7 cellular contexts compared by ENCODE assay signal in the genomic region with DNA sequence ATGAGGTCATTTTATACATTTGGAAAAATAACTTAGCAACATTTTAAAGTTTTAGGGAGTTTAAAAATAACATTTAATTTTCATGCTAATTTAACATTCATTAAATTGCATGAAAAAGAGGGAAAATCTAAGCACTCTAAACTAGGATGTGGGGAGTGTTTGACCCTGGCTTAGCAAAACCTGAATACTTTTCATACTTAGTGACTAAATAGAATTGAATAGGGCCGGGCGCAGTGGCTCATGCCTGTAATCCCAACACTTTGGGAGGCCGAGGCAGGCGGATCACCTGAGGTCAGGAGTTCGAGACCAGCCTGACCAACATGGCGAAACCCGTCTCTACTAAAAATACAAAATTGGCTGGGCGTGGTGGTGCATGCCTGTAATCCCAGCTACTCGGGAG. TPM values are rescaled to one million over a fixed set of nuclear protein-coding genes. Genes with fewer than 3 reads are reported as not detected.
A peak's percentile ranks its signal among the peaks of the same experiment; 100 is the strongest.
DNase-seq lines count a peak whose midpoint lies in the region; ATAC-seq and TF ChIP-seq lines count a peak whose summit lies in the region.
"Not testable (repeated sequence)": the region's sequence is repeated elsewhere in the genome, so short reads cannot be mapped to it uniquely, and the experiment has no call there.

No MANE protein-coding gene starts in this region.

- H3K4me1 ChIP-seq in CD8-positive, alpha-beta memory T cell (ENCODE audit: insufficient read depth, low read length): peaks cover 18% of the 10 kb centered on the region
- H3K4me1 ChIP-seq in OCI-LY7 (ENCODE audit: insufficient read depth, low read length, poor library complexity, severe bottlenecking): peaks cover 35% of the 10 kb centered on the region

- peak overlapping the region; percentile 72 for H3K4me2 ChIP-seq in OCI-LY7 (ENCODE audit: low read length)

- H3K36me3 ChIP-seq in CD8-positive, alpha-beta memory T cell (ENCODE audit: insufficient read depth, low read length); OCI-LY7 (ENCODE audit: insufficient read depth, low read length): not testable (repeated sequence)

- not testable (repeated sequence) for H3K27ac ChIP-seq in CD8-positive, alpha-beta memory T cell (ENCODE audit: low read depth, low read length); OCI-LY7 (ENCODE audit: low read depth, low read length, poor library complexity, severe bottlenecking)

- in situ Hi-C loops in astrocyte of the spinal cord (cut with HindIII; ENCODE audit: low sequenced_read_pairs): not testable (repeated sequence)

- H3K27ac Mint-ChIP-seq in CD8-positive, alpha-beta memory T cell; neural crest cell (ENCODE audit: unreplicated experiment); stimulated activated effector memory CD8-positive, alpha-beta T cell treated with anti-CD3 and anti-CD28 coated beads, Interleukin-12 subunit alpha, Interleukin-12 subunit beta, amount 100 ng/mL, for 72 hours: not testable (repeated sequence)
- peak overlapping the region in 2 of 6 donors; percentile 96 to 99 for H3K27ac Mint-ChIP-seq in immature natural killer cell

- H3K4me3 ChIP-seq in CD8-positive, alpha-beta memory T cell (ENCODE audit: low read length); OCI-LY7 (ENCODE audit: low read depth, low read length, poor library complexity, severe bottlenecking): not testable (repeated sequence)
- peak overlapping the region; percentile 78 for H3K4me3 ChIP-seq in astrocyte of the spinal cord (ENCODE audit: low read depth, low read length)
- H3K4me3 ChIP-seq in epithelial cell of proximal tubule (ENCODE audit: low read depth, low read length): peak overlapping the region; percentile 58

- not testable (repeated sequence) for H3K9me2 ChIP-seq in OCI-LY7 (ENCODE audit: insufficient read depth, low read length)

- H3K4me1 Mint-ChIP-seq in CD8-positive, alpha-beta memory T cell: peaks cover 37 to 56% (median 54%) of the 10 kb centered on the region in 3 donors
- H3K4me1 Mint-ChIP-seq in immature natural killer cell: peaks cover 30 to 53% of the 10 kb centered on the region in 2 donors
- H3K4me1 Mint-ChIP-seq in neural crest cell: peaks cover 21% of the 10 kb centered on the region
- H3K4me1 Mint-ChIP-seq in stimulated activated effector memory CD8-positive, alpha-beta T cell treated with anti-CD3 and anti-CD28 coated beads, Interleukin-12 subunit alpha, Interleukin-12 subunit beta, amount 100 ng/mL, for 72 hours: peaks cover 25% of the 10 kb centered on the region

- peak overlapping the region; percentile 89; the same call in 1 of the 2 replicates for H2AFZ ChIP-seq in OCI-LY7 (ENCODE audit: low read length)

- not testable (repeated sequence) for H3K27me3 ChIP-seq in CD8-positive, alpha-beta memory T cell (ENCODE audit: insufficient read depth, low read length, poor library complexity, severe bottlenecking)

- not testable (repeated sequence) for DNase-seq in CD8-positive, alpha-beta memory T cell; OCI-LY7 (ENCODE audit: low spot score); astrocyte of the spinal cord (ENCODE audit: low read depth, low spot score); epithelial cell of proximal tubule (ENCODE audit: low read depth); immature natural killer cell; neural crest cell (ENCODE audit: low read depth, low spot score); stimulated activated effector memory CD8-positive, alpha-beta T cell treated with anti-CD3 and anti-CD28 coated beads, Interleukin-12 subunit alpha, Interleukin-12 subunit beta, amount 100 ng/mL, for 72 hours (ENCODE audit: low spot score in 2 of 2)

- CTCF ChIA-PET in CD8-positive, alpha-beta memory T cell (lab: Charles Lee); OCI-LY7 (lab: Charles Lee; ENCODE audit: unreplicated experiment): not testable (repeated sequence)

- not testable (repeated sequence) for ATAC-seq in stimulated activated effector memory CD8-positive, alpha-beta T cell treated with anti-CD3 and anti-CD28 coated beads, Interleukin-12 subunit alpha, Interleukin-12 subunit beta, amount 100 ng/mL, for 72 hours

- BruUV-seq in OCI-LY7 (replicated peaks; lab: Mats Ljungman, UMichigan): not testable (repeated sequence)

- not testable (repeated sequence) for TF ChIP-seq CTCF in OCI-LY7 (conservative IDR thresholded peaks at IDR 0.05; ENCODE audit: low read length); astrocyte of the spinal cord (IDR thresholded peaks at IDR 0.05; ENCODE audit: low read depth, low read length); epithelial cell of proximal tubule (conservative IDR thresholded peaks at IDR 0.05; ENCODE audit: low read depth, low read length); neural crest cell (conservative IDR thresholded peaks at IDR 0.05)

- not testable (repeated sequence) for H3K9me3 ChIP-seq in CD8-positive, alpha-beta memory T cell (ENCODE audit: low read length); OCI-LY7 (ENCODE audit: low read length)

- not testable (repeated sequence) for H3K79me2 ChIP-seq in OCI-LY7 (ENCODE audit: insufficient read depth, low read depth, low read length)

- H3K36me3 Mint-ChIP-seq in CD8-positive, alpha-beta memory T cell; immature natural killer cell; neural crest cell (ENCODE audit: low read depth); stimulated activated effector memory CD8-positive, alpha-beta T cell treated with anti-CD3 and anti-CD28 coated beads, Interleukin-12 subunit alpha, Interleukin-12 subunit beta, amount 100 ng/mL, for 72 hours: not testable (repeated sequence)

- POLR2A ChIA-PET in CD8-positive, alpha-beta memory T cell (lab: Charles Lee); OCI-LY7 (lab: Charles Lee): not testable (repeated sequence)

- H3K4me3 Mint-ChIP-seq in CD8-positive, alpha-beta memory T cell: peak overlapping the region in 6 of 7 donors; percentile 90 to 99 (median 98)
- H3K4me3 Mint-ChIP-seq in immature natural killer cell (peak overlapping the region in 4 of 5 donors; percentile 97 to 98 (median 98)), neural crest cell (peak overlapping the region; percentile 98)
- H3K4me3 Mint-ChIP-seq in stimulated activated effector memory CD8-positive, alpha-beta T cell treated with anti-CD3 and anti-CD28 coated beads, Interleukin-12 subunit alpha, Interleukin-12 subunit beta, amount 100 ng/mL, for 72 hours: peak overlapping the region; percentile 86

- not testable (repeated sequence) for H3K27me3 Mint-ChIP-seq in CD8-positive, alpha-beta memory T cell; immature natural killer cell (ENCODE audit: low read depth in 3 of 3)
- H3K27me3 Mint-ChIP-seq in neural crest cell (ENCODE audit: low read depth): peaks cover 12% of the 10 kb centered on the region

- not testable (repeated sequence) for H3K9me3 Mint-ChIP-seq in CD8-positive, alpha-beta memory T cell; immature natural killer cell; neural crest cell; stimulated activated effector memory CD8-positive, alpha-beta T cell treated with anti-CD3 and anti-CD28 coated beads, Interleukin-12 subunit alpha, Interleukin-12 subunit beta, amount 100 ng/mL, for 72 hours

- H4K20me1 ChIP-seq in OCI-LY7 (ENCODE audit: insufficient read depth, low read length): not testable (repeated sequence)

- intact Hi-C loops in OCI-LY7 (cut with micrococcal nuclease; ENCODE audit: unreplicated experiment): loop anchor here (10.0 kb wide), 2 partner anchors 548 to 858 kb away; a partner anchor contains a TSS

RNA-seq across cellular contexts. Expression of a gene that starts 1.7 kb away (rescaled TPM):
- total RNA-seq in CD8-positive, alpha-beta memory T cell: 1 to 10 TPM; 6.3 to 7.2 TPM
- polyA plus RNA-seq in CD8-positive, alpha-beta memory T cell: 6.4 TPM
- 6.2 and 11.7 TPM in 2 replicates for total RNA-seq in OCI-LY7 (2014; rRNA removed; shearing (Covaris generic))
- 19.1 and 20.2 TPM in 2 replicates for total RNA-seq in OCI-LY7 (2022)
- total RNA-seq in epithelial cell of proximal tubule: 9.7 and 10.8 TPM in 2 replicates
- polyA plus RNA-seq in immature natural killer cell: 10 to 100 TPM; 13.5 to 23.9 (median 16.8) TPM
- total RNA-seq in neural crest cell: 7.9 and 9.0 TPM in 2 replicates

RNA-seq across cellular contexts. Expression of a gene that starts 23.2 kb away (rescaled TPM):
- 10 to 100 TPM; 29.0 to 33.6 TPM for total RNA-seq in CD8-positive, alpha-beta memory T cell
- 55.0 TPM for polyA plus RNA-seq in CD8-positive, alpha-beta memory T cell
- 25.8 and 29.1 TPM in 2 replicates for total RNA-seq in OCI-LY7 (2014; rRNA removed; shearing (Covaris generic))
- total RNA-seq in OCI-LY7 (2022) (37.2 and 38.7 TPM in 2 replicates), epithelial cell of proximal tubule (26.9 and 46.7 TPM in 2 replicates), neural crest cell (14.0 and 15.5 TPM in 2 replicates)
- polyA plus RNA-seq in immature natural killer cell: 100 to 1,000 TPM in 1 of 3 donors, 10 to 100 TPM in 2; 53.8 to 106 (median 63.8) TPM
